21 cellular contexts compared by ENCODE assay signal in genomic region chr18:49769047-49769708, GRCh38. TPM values are rescaled to one million over a fixed set of nuclear protein-coding genes. Genes with fewer than 3 reads are reported as not detected.
DNase-seq lines count a peak whose midpoint lies in the region; ATAC-seq, FAIRE-seq and TF ChIP-seq lines count a peak whose summit lies in the region.
"Had no signal": no experiment of that assay in that cellular context is flagged by ENCODE, and none has a peak within 500 bp of the region (broad histone marks: within the 10 kb centered on the region; RNA-seq: fewer than 3 reads in every experiment).

No MANE protein-coding gene starts in this region.

- CTCF ChIA-PET in HepG2 (lab: Yijun Ruan, JAX; ENCODE audit: low intra/inter-chr PET ratio, low total read pairs) = interaction anchor here (1.6 kb wide), 1 partner anchor 259 kb away, joined by 6 read pairs; no protein-coding TSS in a partner anchor

- H3K9ac ChIP-seq in liver (ENCODE audit: low read depth in 1 of 2, low read length in 2 of 2) (no peak overlapping the region), HepG2 (ENCODE audit: insufficient read depth, low read depth, low read length) (no peak overlapping the region)
- H3K9ac ChIP-seq: BLaER1 had no signal

- H3K27me3 ChIP-seq in liver (ENCODE audit: control insufficient read depth in 4 of 4, insufficient read depth in 4 of 4, low read length in 3 of 4) (no peaks in the 10 kb centered on the region), HepG2 (ENCODE audit: control insufficient read depth in 1 of 2, insufficient read depth in 2 of 2, low read length in 2 of 2) (no peaks in the 10 kb centered on the region), small intestine (ENCODE audit: control insufficient read depth in 2 of 2, insufficient read depth in 2 of 2, low read length in 2 of 2) (no peaks in the 10 kb centered on the region)
- H3K27me3 ChIP-seq: BLaER1 had no signal

- DNase-seq in HepG2 (ENCODE audit: low spot score) (no peak), left lobe of liver (ENCODE audit: low spot score) (no peak), small intestine (peak; percentile 12), NCI-H1417 (lab: John Stamatoyannopoulos, UW) (no peak)
- DNase-seq: CD4-positive, CD25-positive, alpha-beta regulatory T cell; CD8-positive, alpha-beta T cell; DMS 273 treated with DMSO at 0.1 percent for 48 hours; DMS79 treated with DMSO at 0.1 percent for 48 hours; GF-D8; H7; HCEC 1CT had no signal

- 80% methylated on average over 1 of the region's 1 CpG for WGBS in liver
- 0% methylated on average over 1 of the region's 1 CpG for WGBS in HepG2 (ENCODE audit: low lambda C conversion rate)
- WGBS in small intestine, 3 donors = 31 to 72% (median 42%) methylated on average over 1 of the region's 1 CpG

- intact Hi-C loops in HepG2 (cut with micrococcal nuclease; ENCODE audit: unreplicated experiment) = no loop called here

- in situ Hi-C loops in HepG2 (cut with HindIII; ENCODE audit: extremely low pct_ligation_motif_present, low pct_unique_long_range_greater_than_20kb) = no loop called here

- no peaks in the 10 kb centered on the region for H3K9me3 ChIP-seq in liver (ENCODE audit: control insufficient read depth in 4 of 4, low read length in 3 of 4)
- H3K9me3 ChIP-seq in HepG2 (ENCODE audit: low read length) = no peaks in the 10 kb centered on the region
- H3K9me3 ChIP-seq in small intestine (ENCODE audit: control insufficient read depth, low read depth) = no peaks in the 10 kb centered on the region
- H3K9me3 ChIP-seq: BLaER1 had no signal

- no peak for TF ChIP-seq POLR2A in HepG2 (IDR thresholded peaks at IDR 0.05; ENCODE audit: insufficient read depth in 1 of 2, low read depth in 2 of 2, low read length in 2 of 2)

- ATAC-seq in HepG2 (no peak), left lobe of liver (peak; percentile 86), HG02798 (IDR thresholded peaks at IDR 0.05; ENCODE audit: poor library complexity, unreplicated experiment) (no peak)
- ATAC-seq: CD8-positive, alpha-beta T cell had no signal

- no peak for FAIRE-seq in HepG2 (lab: Jason Lieb, UNC)
- FAIRE-seq in small intestine (lab: Jason Lieb, UNC) = no peak
- FAIRE-seq: A204.1, D721Med, GM12891, GM18507, H1 had no signal

- TF ChIP-seq EP300 in HepG2 (IDR thresholded peaks at IDR 0.05; ENCODE audit: low read depth in 2 of 2, low read length in 2 of 2) = no peak
- TF ChIP-seq EP300 in HepG2 (CRISPR knock-in tag; IDR thresholded peaks at IDR 0.05; ENCODE audit: borderline replicate concordance) = no peak

- peak in 1 of 2 donors; percentile 54 for TF ChIP-seq RAD21 in liver (IDR thresholded peaks at IDR 0.05)
- TF ChIP-seq RAD21 in HepG2 (CRISPR knock-in tag; IDR thresholded peaks at IDR 0.05) = no peak

- POLR2A ChIA-PET in HepG2 (lab: Yijun Ruan, JAX) = no interaction called here

- H3K27ac ChIP-seq in liver (ENCODE audit: low read depth in 1 of 2, low read length in 2 of 2) = peak overlapping the region; percentile 20 to 31
- no peak overlapping the region for H3K27ac ChIP-seq in HepG2 (ENCODE audit: extremely low read length, insufficient read depth, low read length)
- H3K27ac ChIP-seq in small intestine (ENCODE audit: low read depth in 1 of 2, low read length in 1 of 2) = no peak overlapping the region
- H3K27ac ChIP-seq: 22Rv1, BLaER1, C4-2B had no signal

- no peaks in the 10 kb centered on the region for H3K79me2 ChIP-seq in HepG2 (ENCODE audit: insufficient read depth, low read length)

- H3K4me1 ChIP-seq in liver (ENCODE audit: control insufficient read depth in 4 of 4, insufficient read depth in 4 of 4, low read length in 3 of 4) (peaks cover 0 to 13% (median 12%) of the 10 kb centered on the region in 4 donors), HepG2 (ENCODE audit: insufficient read depth, low read length) (no peaks in the 10 kb centered on the region), small intestine (ENCODE audit: control insufficient read depth in 2 of 2, insufficient read depth in 1 of 2, low read depth in 1 of 2, low read length in 1 of 2) (no peaks in the 10 kb centered on the region)
- H3K4me1 ChIP-seq: BLaER1 had no signal

- H3K36me3 ChIP-seq in liver (ENCODE audit: control insufficient read depth in 4 of 4, insufficient read depth in 3 of 4, low read depth in 1 of 4, low read length in 3 of 4) = no peaks in the 10 kb centered on the region
- no peaks in the 10 kb centered on the region for H3K36me3 ChIP-seq in HepG2 (replicated peaks in 1 of 2; ENCODE audit: control insufficient read depth in 1 of 2, insufficient read depth in 2 of 2, low read length in 2 of 2)
- no peaks in the 10 kb centered on the region for H3K36me3 ChIP-seq in small intestine (ENCODE audit: control insufficient read depth in 2 of 2, insufficient read depth in 2 of 2, low read length in 2 of 2)
- H3K36me3 ChIP-seq: BLaER1 had no signal

- no peak overlapping the region for H3K4me2 ChIP-seq in HepG2 (ENCODE audit: low read depth, low read length)
- H3K4me2 ChIP-seq: BLaER1 had no signal

- no peaks in the 10 kb centered on the region for H4K20me1 ChIP-seq in HepG2 (ENCODE audit: insufficient read depth, low read length)
- H4K20me1 ChIP-seq: BLaER1 had no signal

- TF ChIP-seq CTCF in liver (IDR thresholded peaks at IDR 0.05; ENCODE audit: low read depth, low read length, missing input control) (no peak), HepG2 (CRISPR knock-in tag; IDR thresholded peaks at IDR 0.05) (no peak)

- no TSS peak for BruUV-seq in HepG2 (replicated peaks; lab: Mats Ljungman, UMichigan)

- H2AFZ ChIP-seq in HepG2 (ENCODE audit: low read length) = no peak overlapping the region

- H3K4me3 ChIP-seq in liver (ENCODE audit: low read depth in 1 of 3, low read length in 3 of 3) (no peak overlapping the region), HepG2 (replicated peaks in 1 of 3; ENCODE audit: insufficient read depth in 1 of 3, low read depth in 2 of 3, low read length in 3 of 3) (no peak overlapping the region), small intestine (ENCODE audit: low read depth in 1 of 2, low read length in 2 of 2) (no peak overlapping the region)
- H3K4me3 ChIP-seq: BLaER1 had no signal

TF ChIP-seq in liver, 16 proteins besides CTCF, POLR2A, EP300 and RAD21 (continues in another document):
- peak; percentile 40 to 47 for TF ChIP-seq RXRA (IDR thresholded peaks at IDR 0.05)
- TF ChIP-seq HNF4A (conservative IDR thresholded peaks at IDR 0.05) = peak; percentile 46 to 50

TF ChIP-seq in HepG2, 621 proteins besides CTCF, POLR2A, EP300 and RAD21:
- TF ChIP-seq HOXA5 (CRISPR knock-in tag; IDR thresholded peaks at IDR 0.05) (no peak), PHB2 (IDR thresholded peaks at IDR 0.05; ENCODE audit: partially characterized antibody) (no peak), ZNF788 (CRISPR knock-in tag; IDR thresholded peaks at IDR 0.05; ENCODE audit: borderline replicate concordance) (no peak), SP1 (IDR thresholded peaks at IDR 0.05) (no peak), SP1 (CRISPR knock-in tag; IDR thresholded peaks at IDR 0.05) (no peak), ZFP82 (CRISPR knock-in tag; IDR thresholded peaks at IDR 0.05; ENCODE audit: borderline replicate concordance) (no peak), ZFP1 (CRISPR knock-in tag; IDR thresholded peaks at IDR 0.05) (no peak), ZNF431 (CRISPR knock-in tag; IDR thresholded peaks at IDR 0.05; ENCODE audit: borderline replicate concordance, low read depth) (no peak), RFXANK (CRISPR knock-in tag; IDR thresholded peaks at IDR 0.05) (no peak), GATA4 (IDR thresholded peaks at IDR 0.05; ENCODE audit: borderline replicate concordance, low read depth) (no peak)

RNA-seq across cellular contexts. Expression of gene ACAA2, which starts 44.2 kb away (rescaled TPM):
- total RNA-seq in liver (100 to 1,000 TPM in 1 of 2 donors, 10 to 100 TPM in 1; 55.6 to 674 TPM), HepG2 (2016; rRNA removed; fragmentation: Illumina TruSeq; extraction: Trizol) (182 and 269 TPM in 2 replicates), left lobe of liver (572 TPM)
- polyA plus RNA-seq in liver (1,000 to 10,000 TPM in 1 of 2 donors, 100 to 1,000 TPM in 1; 618 to 1,315 TPM), HepG2 (2011; rRNA removed) (35.5 and 51.6 TPM in 2 replicates), small intestine (100 to 1,000 TPM; 117 to 397 (median 298) TPM)
- 66.8 and 71.6 TPM in 2 replicates for total RNA-seq in HepG2 (2016; cell fraction: cytosol; rRNA removed; fragmentation: Illumina TruSeq; extraction: Trizol; ENCODE audit: low read depth)
- 184 and 258 TPM in 2 replicates for total RNA-seq in HepG2 (2016; cell fraction: insoluble cytoplasmic fraction; rRNA removed; fragmentation: Illumina TruSeq; extraction: Trizol)
- 178 and 187 TPM in 2 replicates for total RNA-seq in HepG2 (2016; cell fraction: membrane; rRNA removed; fragmentation: Illumina TruSeq; extraction: Trizol)
- total RNA-seq in HepG2 (2016; cell fraction: nucleus; rRNA removed; fragmentation: Illumina TruSeq; extraction: Trizol) = 79.1 and 82.2 TPM in 2 replicates
- 33.7 and 51.5 TPM in 2 replicates for polyA plus RNA-seq in HepG2 (2011; cell fraction: cytosol; rRNA removed)
- polyA plus RNA-seq in HepG2 (2011; cell fraction: nucleus; rRNA removed) = 16.7 and 21.8 TPM in 2 replicates
- 88.9 and 134 TPM in 2 replicates for polyA plus RNA-seq in HepG2 (2012)
- 103 and 113 TPM in 2 replicates for polyA plus RNA-seq in HepG2 (2016; cell fraction: cytosol; fragmentation: Illumina TruSeq; extraction: Trizol; ENCODE audit: low read depth)
- polyA plus RNA-seq in HepG2 (2016; cell fraction: insoluble cytoplasmic fraction; fragmentation: Illumina TruSeq; extraction: Trizol; ENCODE audit: low read depth) = 244 and 251 TPM in 2 replicates
- 158 and 166 TPM in 2 replicates for polyA plus RNA-seq in HepG2 (2016; cell fraction: membrane; fragmentation: Illumina TruSeq; extraction: Trizol; ENCODE audit: low read depth)
- polyA plus RNA-seq in HepG2 (2016; cell fraction: nucleus; fragmentation: Illumina TruSeq; extraction: Trizol; ENCODE audit: insufficient read depth, low read depth) = 102 and 114 TPM in 2 replicates
- 17.9 and 23.0 TPM in 2 replicates for polyA minus RNA-seq in HepG2 (2011; rRNA and poly(A)+ RNA removed; ENCODE audit: low replicate concordance)
- polyA minus RNA-seq in HepG2 (2011; cell fraction: cytosol; rRNA and poly(A)+ RNA removed) = 25.4 and 27.8 TPM in 2 replicates
- polyA minus RNA-seq in HepG2 (2011; cell fraction: nucleus; rRNA and poly(A)+ RNA removed) = 27.8 and 29.3 TPM in 2 replicates

Comparison
In these comparisons a context has a peak if more than half of its experiments do, and no peak if none do; other contexts are left out.
1. H3K27ac ChIP-seq: peak in liver (2 of 2); none in HepG2 (single experiment) and small intestine (0 of 2).